ENCODE assay signal across 9 cellular contexts in the genomic region with DNA sequence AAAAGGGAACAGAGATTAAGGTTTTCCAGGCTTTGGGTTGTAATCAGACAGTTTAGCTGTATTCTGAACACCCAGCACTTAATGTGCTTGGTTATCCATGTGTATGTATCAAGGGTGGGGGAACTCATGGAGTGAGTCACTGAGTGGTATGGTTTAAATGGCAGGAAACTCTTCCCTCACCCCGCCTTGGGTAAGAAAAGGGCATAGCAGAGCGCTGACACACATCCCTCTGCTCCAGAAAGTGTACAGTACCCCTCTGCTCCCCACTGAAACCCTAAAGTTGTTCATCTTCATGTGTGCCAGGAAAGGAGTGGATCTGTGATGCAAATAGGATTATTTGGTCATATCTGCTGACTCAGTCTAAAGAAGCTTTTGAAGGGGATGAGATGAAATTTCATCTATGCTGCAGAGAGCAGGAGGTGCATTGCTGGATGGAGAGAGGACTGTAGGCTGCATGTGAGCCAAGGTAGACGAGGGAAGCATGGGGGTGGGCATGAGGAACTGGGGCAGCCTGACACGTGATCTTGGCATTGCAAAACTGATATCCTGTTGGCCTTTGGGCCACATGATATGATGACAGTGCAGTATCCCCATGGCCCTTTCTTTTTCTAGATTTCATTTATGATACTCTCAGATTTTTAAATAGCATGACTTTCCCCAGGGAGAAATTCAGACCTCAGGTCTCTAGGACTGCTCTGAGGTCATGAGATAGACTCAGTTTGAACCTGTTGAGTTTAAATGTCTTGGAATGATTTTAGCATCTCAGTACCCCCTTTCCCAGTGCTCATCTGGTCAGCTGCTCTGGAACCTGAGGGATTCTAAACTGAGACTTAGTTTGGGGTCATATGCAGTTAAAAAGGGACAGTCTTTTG.
A peak's percentile ranks its signal among the peaks of the same experiment; 100 is the strongest.
DNase-seq lines count a peak whose midpoint lies in the region; ATAC-seq and TF ChIP-seq lines count a peak whose summit lies in the region.
"Had no signal": no experiment of that assay in that cellular context is flagged by ENCODE, and none has a peak within 500 bp of the region (broad histone marks: within the 10 kb centered on the region; RNA-seq: fewer than 3 reads in every experiment).

No MANE protein-coding gene starts in this region.

- DNase-seq in ACHN (peak; percentile 77), UCSD-AML1 (lab: John Stamatoyannopoulos, UW; ENCODE audit: unreplicated experiment) (peak; percentile 16), left colon (no peak), NCI-H1048 (lab: John Stamatoyannopoulos, UW) (no peak), OCI-M2 (lab: John Stamatoyannopoulos, UW; ENCODE audit: unreplicated experiment) (no peak)

- in situ Hi-C loops in ACHN (cut with HindIII; ENCODE audit: low pct_ligation_motif_present, low pct_unique_long_range_greater_than_20kb, low sequenced_read_pairs), result no loop called here

- no peak for TF ChIP-seq CTCF in HEK293 (tag by site-specific recombination; IDR thresholded peaks at IDR 0.05)

- CTCF ChIA-PET in HEK293 (lab: Yijun Ruan, JAX), result interaction anchor here (0.6 to 0.8 kb wide), 2 partner anchors 19 to 237 kb away, joined by 3 read pairs; no protein-coding TSS in a partner anchor

- H3K27ac ChIP-seq in HEK293 (ENCODE audit: extremely low read depth, low read depth, low read length), result no peak overlapping the region

- H3K4me3 ChIP-seq in HEK293 (ENCODE audit: low read depth, low read length), result no peak overlapping the region

- peak; percentile 74 for ATAC-seq in left colon
- ATAC-seq in GM18498 (IDR thresholded peaks at IDR 0.05; ENCODE audit: unreplicated experiment), result no peak
- no peak for ATAC-seq in HG03460 (IDR thresholded peaks at IDR 0.05; ENCODE audit: unreplicated experiment)
- ATAC-seq: WTC11 had no signal

- intact Hi-C loops in left colon (cut with DNase I, micrococcal nuclease), result no loop called here

- 0 out of 2 replicates have a peak, but pooled peaks cover 2% of the 10 kb centered on the region for H3K4me1 ChIP-seq in HEK293 (ENCODE audit: control insufficient read depth, insufficient read depth, low read length)

- H3K36me3 ChIP-seq in HEK293 (ENCODE audit: control insufficient read depth in 2 of 2, insufficient read depth in 1 of 2, low read length in 2 of 2), result no peaks in the 10 kb centered on the region

- H3K9me3 ChIP-seq in HEK293 (ENCODE audit: control insufficient read depth, insufficient read depth, low read depth, low read length), result no peaks in the 10 kb centered on the region

- POLR2A ChIA-PET in HEK293 (lab: Yijun Ruan, JAX), result interaction anchor here (0.6 kb wide), 1 partner anchor 229 kb away, joined by 3 read pairs; no protein-coding TSS in a partner anchor

TF ChIP-seq in HEK293, 187 proteins besides CTCF, POLR2A, EP300 and RAD21:
- no peak for TF ChIP-seq ZNF423 (tag by site-specific recombination; IDR thresholded peaks at IDR 0.05)
- TF ChIP-seq ZSCAN16 (tag by site-specific recombination; IDR thresholded peaks at IDR 0.05), result peak; percentile 83; the same call in 1 of the 2 replicates
- TF ChIP-seq ZNF362 (tag by site-specific recombination; IDR thresholded peaks at IDR 0.05), result no peak
- no peak for TF ChIP-seq ZNF132 (tag by site-specific recombination; IDR thresholded peaks at IDR 0.05; ENCODE audit: borderline replicate concordance)

Comparison
In these comparisons a context has a peak if more than half of its experiments do, and no peak if none do; other contexts are left out.
1. DNase-seq: peak in ACHN (single experiment) and UCSD-AML1 (single experiment); none in left colon (0 of 2), NCI-H1048 (single experiment) and OCI-M2 (single experiment).